9 cellular contexts compared by ENCODE assay signal in the genomic region with DNA sequence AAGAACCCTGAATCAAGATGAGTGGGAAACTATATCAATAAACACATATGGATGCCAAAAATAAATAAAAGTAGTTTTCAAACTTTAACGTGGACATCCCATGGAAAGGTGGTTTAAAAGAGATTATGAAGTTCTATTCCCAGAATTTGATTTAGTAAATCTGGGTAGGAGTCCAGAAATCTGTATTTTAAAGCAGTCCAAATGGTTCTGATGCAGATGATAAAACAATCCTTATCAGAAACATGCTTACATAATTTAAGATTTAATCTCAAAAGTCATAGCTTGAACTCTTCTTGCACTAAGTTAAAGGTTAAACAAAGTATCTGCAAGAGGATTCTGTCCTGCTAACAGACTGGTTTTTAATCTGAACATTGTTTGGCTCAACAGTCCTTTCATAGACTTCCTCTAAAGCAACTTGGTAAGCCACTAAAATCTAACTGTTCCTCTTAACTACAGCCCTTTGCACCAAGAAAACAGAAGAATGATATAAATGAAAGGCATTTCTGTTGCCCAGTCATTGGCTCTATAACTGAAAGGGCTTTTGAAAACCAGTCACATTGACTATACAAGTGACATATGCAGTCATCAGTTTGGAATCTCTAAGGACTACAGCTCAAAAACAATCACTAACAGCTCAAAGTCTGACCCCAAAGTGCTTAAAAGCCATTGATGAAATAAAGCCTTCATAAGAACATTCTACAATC. TPM values are rescaled to one million over a fixed set of nuclear protein-coding genes. Genes with fewer than 3 reads are reported as not detected.
DNase-seq lines count a peak whose midpoint lies in the region; ATAC-seq and TF ChIP-seq lines count a peak whose summit lies in the region.
"Had no signal": no experiment of that assay in that cellular context is flagged by ENCODE, and none has a peak within 500 bp of the region (broad histone marks: within the 10 kb centered on the region; RNA-seq: fewer than 3 reads in every experiment).

No MANE protein-coding gene starts in this region.

- in situ Hi-C loops in gastrocnemius medialis (cut with MboI; ENCODE audit: low sequenced_read_pairs in 4 of 4): no loop called here

- H3K4me3 ChIP-seq in GM23338: no peak overlapping the region
- H3K4me3 ChIP-seq in right atrium auricular region: no peak overlapping the region
- no peak overlapping the region for H3K4me3 ChIP-seq in gastrocnemius medialis

- intact Hi-C loops in gastrocnemius medialis (cut with DNase I; ENCODE audit: low total_unique reads): no loop called here

- H3K36me3 ChIP-seq in GM23338 (ENCODE audit: insufficient read depth) (no peaks in the 10 kb centered on the region), right atrium auricular region (no peaks in the 10 kb centered on the region), gastrocnemius medialis (no peaks in the 10 kb centered on the region)

- H3K27ac ChIP-seq in GM23338 (ENCODE audit: low read depth) (peak overlapping the region; percentile 1; the same call in 1 of the 2 replicates), right atrium auricular region (peak overlapping the region; percentile 60 to 81), gastrocnemius medialis (peak overlapping the region; percentile 56 to 77 (median 72))

- no peak overlapping the region for H3K4me2 ChIP-seq in GM23338

- no peaks in the 10 kb centered on the region for H3K9me2 ChIP-seq in GM23338 (ENCODE audit: insufficient read depth)

- peaks cover 18% of the 10 kb centered on the region for H3K4me1 Mint-ChIP-seq in GM23338

- ATAC-seq in GM23338 (peak; percentile 73), gastrocnemius medialis (peak; percentile 53 to 56), HG03432 (IDR thresholded peaks at IDR 0.05; ENCODE audit: unreplicated experiment) (no peak)
- ATAC-seq: activated T-cell treated with anti-CD3 and anti-CD28 coated beads, Interleukin-2, amount 50 U/mL, for 72 hours had no signal

- TF ChIP-seq POLR2A in gastrocnemius medialis (IDR thresholded peaks at IDR 0.05): no peak

- peak overlapping the region; percentile 83 for H3K27ac Mint-ChIP-seq in GM23338
- H3K27ac Mint-ChIP-seq: activated T-cell treated with anti-CD3 and anti-CD28 coated beads, Interleukin-2, amount 50 U/mL, for 72 hours had no signal

- H3K27me3 ChIP-seq in GM23338 (ENCODE audit: insufficient read depth): no peaks in the 10 kb centered on the region
- H3K27me3 ChIP-seq in right atrium auricular region: no peaks in the 10 kb centered on the region
- no peaks in the 10 kb centered on the region for H3K27me3 ChIP-seq in gastrocnemius medialis

- H3F3A ChIP-seq in GM23338 (replicated peaks; ENCODE audit: low read depth): no peaks in the 10 kb centered on the region

- H3K4me1 ChIP-seq in GM23338 (ENCODE audit: insufficient read depth) (peaks cover 20% of the 10 kb centered on the region), right atrium auricular region (peaks cover 0 to 48% of the 10 kb centered on the region in 2 donors), gastrocnemius medialis (peaks cover 50 to 65% of the 10 kb centered on the region in 2 donors)

- TF ChIP-seq CTCF in GM23338 (conservative IDR thresholded peaks at IDR 0.05; ENCODE audit: low read depth in 2 of 2): no peak
- no peak for TF ChIP-seq CTCF in right atrium auricular region (IDR thresholded peaks at IDR 0.05)
- no peak for TF ChIP-seq CTCF in gastrocnemius medialis (IDR thresholded peaks at IDR 0.05 in 4 of 5, conservative IDR thresholded peaks at IDR 0.05 in 1 of 5)

- DNase-seq in GM23338 (ENCODE audit: low spot score) (peak; percentile 70), SW480 (ENCODE audit: low spot score) (peak; percentile 74), right atrium auricular region (ENCODE audit: low spot score) (no peak), gastrocnemius medialis (no peak), NCI-H1105 (lab: John Stamatoyannopoulos, UW) (no peak), D341Med (ENCODE audit: low spot score) (no peak)
- no peak for DNase-seq in activated naive CD4-positive, alpha-beta T cell (lab: John Stamatoyannopoulos, UW)
- DNase-seq: activated T-cell treated with anti-CD3 and anti-CD28 coated beads, Interleukin-2, amount 50 U/mL, for 72 hours had no signal

- peaks cover 84% of the 10 kb centered on the region for H3K79me2 ChIP-seq in GM23338 (replicated peaks; ENCODE audit: insufficient read depth)

- H3K36me3 Mint-ChIP-seq in GM23338 (ENCODE audit: low read depth): no peaks in the 10 kb centered on the region

- H3K27me3 Mint-ChIP-seq in GM23338 (ENCODE audit: insufficient read depth, low read depth, poor library complexity): no peaks in the 10 kb centered on the region

- no peak overlapping the region for H3K4me3 Mint-ChIP-seq in GM23338
- H3K4me3 Mint-ChIP-seq: activated T-cell treated with anti-CD3 and anti-CD28 coated beads, Interleukin-2, amount 50 U/mL, for 72 hours had no signal

- H2AFZ ChIP-seq in GM23338: no peak overlapping the region

- H4K20me1 ChIP-seq in GM23338 (replicated peaks; ENCODE audit: insufficient read depth): peaks cover 9% of the 10 kb centered on the region

- no peaks in the 10 kb centered on the region for H3K9me3 Mint-ChIP-seq in GM23338
- H3K9me3 Mint-ChIP-seq: activated T-cell treated with anti-CD3 and anti-CD28 coated beads, Interleukin-2, amount 50 U/mL, for 72 hours had no signal

- H3K9me3 ChIP-seq in right atrium auricular region (no peaks in the 10 kb centered on the region), gastrocnemius medialis (no peaks in the 10 kb centered on the region)

TF ChIP-seq in GM23338, 12 proteins besides CTCF, POLR2A, EP300 and RAD21 (continues in another document):
- TF ChIP-seq, protein P1, sequence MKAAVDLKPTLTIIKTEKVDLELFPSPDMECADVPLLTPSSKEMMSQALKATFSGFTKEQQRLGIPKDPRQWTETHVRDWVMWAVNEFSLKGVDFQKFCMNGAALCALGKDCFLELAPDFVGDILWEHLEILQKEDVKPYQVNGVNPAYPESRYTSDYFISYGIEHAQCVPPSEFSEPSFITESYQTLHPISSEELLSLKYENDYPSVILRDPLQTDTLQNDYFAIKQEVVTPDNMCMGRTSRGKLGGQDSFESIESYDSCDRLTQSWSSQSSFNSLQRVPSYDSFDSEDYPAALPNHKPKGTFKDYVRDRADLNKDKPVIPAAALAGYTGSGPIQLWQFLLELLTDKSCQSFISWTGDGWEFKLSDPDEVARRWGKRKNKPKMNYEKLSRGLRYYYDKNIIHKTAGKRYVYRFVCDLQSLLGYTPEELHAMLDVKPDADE (IDR thresholded peaks at IDR 0.05): no peak
- TF ChIP-seq, protein P2, sequence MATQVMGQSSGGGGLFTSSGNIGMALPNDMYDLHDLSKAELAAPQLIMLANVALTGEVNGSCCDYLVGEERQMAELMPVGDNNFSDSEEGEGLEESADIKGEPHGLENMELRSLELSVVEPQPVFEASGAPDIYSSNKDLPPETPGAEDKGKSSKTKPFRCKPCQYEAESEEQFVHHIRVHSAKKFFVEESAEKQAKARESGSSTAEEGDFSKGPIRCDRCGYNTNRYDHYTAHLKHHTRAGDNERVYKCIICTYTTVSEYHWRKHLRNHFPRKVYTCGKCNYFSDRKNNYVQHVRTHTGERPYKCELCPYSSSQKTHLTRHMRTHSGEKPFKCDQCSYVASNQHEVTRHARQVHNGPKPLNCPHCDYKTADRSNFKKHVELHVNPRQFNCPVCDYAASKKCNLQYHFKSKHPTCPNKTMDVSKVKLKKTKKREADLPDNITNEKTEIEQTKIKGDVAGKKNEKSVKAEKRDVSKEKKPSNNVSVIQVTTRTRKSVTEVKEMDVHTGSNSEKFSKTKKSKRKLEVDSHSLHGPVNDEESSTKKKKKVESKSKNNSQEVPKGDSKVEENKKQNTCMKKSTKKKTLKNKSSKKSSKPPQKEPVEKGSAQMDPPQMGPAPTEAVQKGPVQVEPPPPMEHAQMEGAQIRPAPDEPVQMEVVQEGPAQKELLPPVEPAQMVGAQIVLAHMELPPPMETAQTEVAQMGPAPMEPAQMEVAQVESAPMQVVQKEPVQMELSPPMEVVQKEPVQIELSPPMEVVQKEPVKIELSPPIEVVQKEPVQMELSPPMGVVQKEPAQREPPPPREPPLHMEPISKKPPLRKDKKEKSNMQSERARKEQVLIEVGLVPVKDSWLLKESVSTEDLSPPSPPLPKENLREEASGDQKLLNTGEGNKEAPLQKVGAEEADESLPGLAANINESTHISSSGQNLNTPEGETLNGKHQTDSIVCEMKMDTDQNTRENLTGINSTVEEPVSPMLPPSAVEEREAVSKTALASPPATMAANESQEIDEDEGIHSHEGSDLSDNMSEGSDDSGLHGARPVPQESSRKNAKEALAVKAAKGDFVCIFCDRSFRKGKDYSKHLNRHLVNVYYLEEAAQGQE (IDR thresholded peaks at IDR 0.05; ENCODE audit: unreplicated experiment): no peak
- TF ChIP-seq NANOG (IDR thresholded peaks at IDR 0.05; ENCODE audit: borderline replicate concordance) (no peak), POLR2AphosphoS5 (IDR thresholded peaks at IDR 0.05; ENCODE audit: low read depth) (no peak), ZNF114 (CRISPR knock-in tag; IDR thresholded peaks at IDR 0.05) (no peak), CREB1 (CRISPR knock-in tag; IDR thresholded peaks at IDR 0.05; ENCODE audit: low read depth) (no peak), JUNB (IDR thresholded peaks at IDR 0.05; ENCODE audit: unreplicated experiment) (no peak), EZH2phosphoT487 (IDR thresholded peaks at IDR 0.05; ENCODE audit: unreplicated experiment) (no peak)

RNA-seq across cellular contexts. Expression of a gene that starts 23.4 kb away (rescaled TPM):
- 103 and 108 TPM in 2 replicates for total RNA-seq in GM23338 (2014; rRNA removed; shearing (Covaris generic))
- polyA plus RNA-seq in GM23338 (2016; fragmentation: Nextera tagmentation; extraction: Ambion mirVana): 102 and 113 TPM in 2 replicates
- total RNA-seq in right atrium auricular region (100 to 1,000 TPM; 428 to 552 TPM), gastrocnemius medialis (100 to 1,000 TPM; 597 to 976 (median 687) TPM)

Comparison
In these comparisons a context has a peak if more than half of its experiments do, and no peak if none do; other contexts are left out.
1. DNase-seq: peak in GM23338 (single experiment) and SW480 (single experiment); none in right atrium auricular region (single experiment), gastrocnemius medialis (0 of 2), activated naive CD4-positive, alpha-beta T cell (0 of 4), NCI-H1105 (single experiment) and D341Med (single experiment).
2. H3K27ac ChIP-seq: peak in every context shown above with its lines; median percentile 72 in gastrocnemius medialis; 70 in right atrium auricular region; 1 in GM23338.